In genomic region chr3:165206454-165207266, GRCh38 we compare ENCODE assay signal across 8 cellular contexts. TPM values are rescaled to one million over a fixed set of nuclear protein-coding genes. Genes with fewer than 3 reads are reported as not detected.
DNase-seq lines count a peak whose midpoint lies in the region; ATAC-seq and TF ChIP-seq lines count a peak whose summit lies in the region.

No MANE protein-coding gene starts in this region.

- H3K4me3 ChIP-seq in DND-41 (ENCODE audit: low read depth in 1 of 2, low read length in 2 of 2) = no peak overlapping the region

- no peaks in the 10 kb centered on the region for H3K27me3 Mint-ChIP-seq in activated CD8-positive, alpha-beta T cell treated with anti-CD3 and anti-CD28 coated beads, Interleukin-2, amount 10 ng/mL, durations not matched to agents 7 days and 5 days (ENCODE audit: low read depth)

- H4K20me1 ChIP-seq in DND-41 (ENCODE audit: insufficient read depth, low read length) = no peaks in the 10 kb centered on the region

- no peaks in the 10 kb centered on the region for H3K27me3 ChIP-seq in DND-41 (ENCODE audit: insufficient read depth, low read length, poor library complexity)
- no peaks in the 10 kb centered on the region for H3K27me3 ChIP-seq in foreskin keratinocyte

- H3K9ac ChIP-seq in DND-41 (ENCODE audit: low read depth, low read length) = no peak overlapping the region

- H3K4me1 ChIP-seq in DND-41 (ENCODE audit: insufficient read depth, low read length) (no peaks in the 10 kb centered on the region), foreskin keratinocyte (no peaks in the 10 kb centered on the region)

- H3K4me2 ChIP-seq in DND-41 (ENCODE audit: insufficient read depth, low read length) = no peak overlapping the region

- ATAC-seq in DND-41 (ENCODE audit: insufficient read depth, low read depth) (peak; percentile 22; the same call in 1 of the 3 replicates), GM19467 (IDR thresholded peaks at IDR 0.05; ENCODE audit: unreplicated experiment) (peak; percentile 97), HG03469 (IDR thresholded peaks at IDR 0.05; ENCODE audit: unreplicated experiment) (peak; percentile 93), foreskin keratinocyte (peak; percentile 98)
- ATAC-seq in activated CD8-positive, alpha-beta T cell treated with anti-CD3 and anti-CD28 coated beads, Interleukin-2, amount 10 ng/mL, durations not matched to agents 7 days and 5 days = peak; percentile 63

- H3K27ac ChIP-seq in DND-41 (ENCODE audit: low read length) = no peak overlapping the region
- no peak overlapping the region for H3K27ac ChIP-seq in foreskin keratinocyte

- peaks cover 2% of the 10 kb centered on the region for H3K4me1 Mint-ChIP-seq in activated CD8-positive, alpha-beta T cell treated with anti-CD3 and anti-CD28 coated beads, Interleukin-2, amount 10 ng/mL, durations not matched to agents 7 days and 5 days (ENCODE audit: low read depth)

- no peaks in the 10 kb centered on the region for H3K36me3 Mint-ChIP-seq in activated CD8-positive, alpha-beta T cell treated with anti-CD3 and anti-CD28 coated beads, Interleukin-2, amount 10 ng/mL, durations not matched to agents 7 days and 5 days (ENCODE audit: low read depth)

- CTCF ChIA-PET in activated CD8-positive, alpha-beta T cell treated with anti-CD3 and anti-CD28 coated beads, Interleukin-2, amount 10 ng/mL, durations not matched to agents 7 days and 5 days (lab: Charles Lee) = interaction anchor here (0.6 to 1.3 kb wide), 6 partner anchors 9 to 357 kb away, joined by 3 to 8 read pairs (median 4); no protein-coding TSS in a partner anchor

- no peaks in the 10 kb centered on the region for H3K79me2 ChIP-seq in DND-41 (ENCODE audit: insufficient read depth, low read length)

- no peak overlapping the region for H3K27ac Mint-ChIP-seq in activated CD8-positive, alpha-beta T cell treated with anti-CD3 and anti-CD28 coated beads, Interleukin-2, amount 10 ng/mL, durations not matched to agents 7 days and 5 days

- H3K36me3 ChIP-seq in DND-41 (ENCODE audit: insufficient read depth, low read length) = no peaks in the 10 kb centered on the region

- POLR2A ChIA-PET in activated CD8-positive, alpha-beta T cell treated with anti-CD3 and anti-CD28 coated beads, Interleukin-2, amount 10 ng/mL, durations not matched to agents 7 days and 5 days (lab: Charles Lee) = no interaction called here

- TF ChIP-seq CTCF in DND-41 (IDR thresholded peaks at IDR 0.05; ENCODE audit: borderline replicate concordance, extremely low read depth, low read length, poor library complexity, severe bottlenecking) (peak; percentile 39), foreskin keratinocyte (conservative IDR thresholded peaks at IDR 0.05) (peak; percentile 96)

- DNase-seq in DND-41 = peak; percentile 18
- peak; percentile 82 for DNase-seq in NCI-H510A treated with DMSO at 0.1 percent for 48 hours (lab: John Stamatoyannopoulos, UW)
- DNase-seq in activated CD8-positive, alpha-beta T cell treated with anti-CD3 and anti-CD28 coated beads, Interleukin-2, amount 10 ng/mL, durations not matched to agents 7 days and 5 days = peak; percentile 45
- peak; percentile 45 to 70 for DNase-seq in foreskin keratinocyte
- peak in 49 of 56 donors; percentile 24 to 86 (median 62) for DNase-seq in nucleus accumbens (lab: John Stamatoyannopoulos, UW)
- DNase-seq in stimulated activated naive CD4-positive, alpha-beta T cell treated with Interleukin-2 at 50 U/mL for 16 hours (lab: John Stamatoyannopoulos, UW) = no peak

- no peaks in the 10 kb centered on the region for H3K9me3 ChIP-seq in DND-41 (ENCODE audit: insufficient read depth, low read length, severe bottlenecking)

- no peak overlapping the region for H2AFZ ChIP-seq in DND-41 (ENCODE audit: low read depth, low read length)

- no peaks in the 10 kb centered on the region for H3K9me3 Mint-ChIP-seq in activated CD8-positive, alpha-beta T cell treated with anti-CD3 and anti-CD28 coated beads, Interleukin-2, amount 10 ng/mL, durations not matched to agents 7 days and 5 days (ENCODE audit: insufficient read depth)

- peak overlapping the region; percentile 49 for H3K4me3 Mint-ChIP-seq in activated CD8-positive, alpha-beta T cell treated with anti-CD3 and anti-CD28 coated beads, Interleukin-2, amount 10 ng/mL, durations not matched to agents 7 days and 5 days

RNA-seq across cellular contexts. Expression of gene SLITRK3, which starts 10.5 kb away (rescaled TPM):
- not detected for total RNA-seq in activated CD8-positive, alpha-beta T cell treated with anti-CD3 and anti-CD28 coated beads, Interleukin-2, amount 10 ng/mL, durations not matched to agents 7 days and 5 days
- not detected in 2 replicates for total RNA-seq in foreskin keratinocyte
- polyA plus RNA-seq in foreskin keratinocyte = not detected in 2 replicates

Comparison
In these comparisons a context has a peak if more than half of its experiments do, and no peak if none do; other contexts are left out.
1. ATAC-seq: peak in every context shown above with its lines; median percentile 98 in foreskin keratinocyte; 97 in GM19467; 93 in HG03469; 63 in activated CD8-positive, alpha-beta T cell treated with anti-CD3 and anti-CD28 coated beads, Interleukin-2, amount 10 ng/mL, durations not matched to agents 7 days and 5 days; 22 in DND-41.